ENCODE assay signal across 3 cellular contexts in genomic region chr4:158760866-158761265, GRCh38.
TF ChIP-seq lines count a peak whose summit lies in the region.

No MANE protein-coding gene starts in this region.

TF ChIP-seq in SK-N-SH treated with all-trans-retinoic acid at 6 μM for 48 hours, 23 proteins besides CTCF, POLR2A, EP300 and RAD21 (continued from another document):
- TF ChIP-seq PATZ1 (CRISPR knock-in tag; IDR thresholded peaks at IDR 0.05; ENCODE audit: borderline replicate concordance) (no peak), RARB (CRISPR knock-in tag; IDR thresholded peaks at IDR 0.05) (no peak), ZC3H10 (CRISPR knock-in tag; IDR thresholded peaks at IDR 0.05) (no peak), ZNF70 (CRISPR knock-in tag; IDR thresholded peaks at IDR 0.05) (no peak), CSRNP3 (CRISPR knock-in tag; IDR thresholded peaks at IDR 0.05) (no peak), PPARA (CRISPR knock-in tag; IDR thresholded peaks at IDR 0.05; ENCODE audit: borderline replicate concordance) (no peak)

TF ChIP-seq in SK-N-SH, 30 proteins besides CTCF, POLR2A, EP300 and RAD21 (continued from another document):
- TF ChIP-seq RXRA (IDR thresholded peaks at IDR 0.05; ENCODE audit: borderline replicate concordance, low read depth) = no peak
- no peak for TF ChIP-seq FOXM1 (IDR thresholded peaks at IDR 0.05; ENCODE audit: low read depth)

TF ChIP-seq in GM23338, 12 proteins besides CTCF, POLR2A, EP300 and RAD21 (continued from another document):
- no peak for TF ChIP-seq CREB1 (CRISPR knock-in tag; IDR thresholded peaks at IDR 0.05; ENCODE audit: low read depth)
- no peak for TF ChIP-seq ZNF331 (CRISPR knock-in tag; IDR thresholded peaks at IDR 0.05; ENCODE audit: low read depth)
- no peak for TF ChIP-seq POLR2AphosphoS5 (IDR thresholded peaks at IDR 0.05; ENCODE audit: low read depth)
- TF ChIP-seq, protein P1, sequence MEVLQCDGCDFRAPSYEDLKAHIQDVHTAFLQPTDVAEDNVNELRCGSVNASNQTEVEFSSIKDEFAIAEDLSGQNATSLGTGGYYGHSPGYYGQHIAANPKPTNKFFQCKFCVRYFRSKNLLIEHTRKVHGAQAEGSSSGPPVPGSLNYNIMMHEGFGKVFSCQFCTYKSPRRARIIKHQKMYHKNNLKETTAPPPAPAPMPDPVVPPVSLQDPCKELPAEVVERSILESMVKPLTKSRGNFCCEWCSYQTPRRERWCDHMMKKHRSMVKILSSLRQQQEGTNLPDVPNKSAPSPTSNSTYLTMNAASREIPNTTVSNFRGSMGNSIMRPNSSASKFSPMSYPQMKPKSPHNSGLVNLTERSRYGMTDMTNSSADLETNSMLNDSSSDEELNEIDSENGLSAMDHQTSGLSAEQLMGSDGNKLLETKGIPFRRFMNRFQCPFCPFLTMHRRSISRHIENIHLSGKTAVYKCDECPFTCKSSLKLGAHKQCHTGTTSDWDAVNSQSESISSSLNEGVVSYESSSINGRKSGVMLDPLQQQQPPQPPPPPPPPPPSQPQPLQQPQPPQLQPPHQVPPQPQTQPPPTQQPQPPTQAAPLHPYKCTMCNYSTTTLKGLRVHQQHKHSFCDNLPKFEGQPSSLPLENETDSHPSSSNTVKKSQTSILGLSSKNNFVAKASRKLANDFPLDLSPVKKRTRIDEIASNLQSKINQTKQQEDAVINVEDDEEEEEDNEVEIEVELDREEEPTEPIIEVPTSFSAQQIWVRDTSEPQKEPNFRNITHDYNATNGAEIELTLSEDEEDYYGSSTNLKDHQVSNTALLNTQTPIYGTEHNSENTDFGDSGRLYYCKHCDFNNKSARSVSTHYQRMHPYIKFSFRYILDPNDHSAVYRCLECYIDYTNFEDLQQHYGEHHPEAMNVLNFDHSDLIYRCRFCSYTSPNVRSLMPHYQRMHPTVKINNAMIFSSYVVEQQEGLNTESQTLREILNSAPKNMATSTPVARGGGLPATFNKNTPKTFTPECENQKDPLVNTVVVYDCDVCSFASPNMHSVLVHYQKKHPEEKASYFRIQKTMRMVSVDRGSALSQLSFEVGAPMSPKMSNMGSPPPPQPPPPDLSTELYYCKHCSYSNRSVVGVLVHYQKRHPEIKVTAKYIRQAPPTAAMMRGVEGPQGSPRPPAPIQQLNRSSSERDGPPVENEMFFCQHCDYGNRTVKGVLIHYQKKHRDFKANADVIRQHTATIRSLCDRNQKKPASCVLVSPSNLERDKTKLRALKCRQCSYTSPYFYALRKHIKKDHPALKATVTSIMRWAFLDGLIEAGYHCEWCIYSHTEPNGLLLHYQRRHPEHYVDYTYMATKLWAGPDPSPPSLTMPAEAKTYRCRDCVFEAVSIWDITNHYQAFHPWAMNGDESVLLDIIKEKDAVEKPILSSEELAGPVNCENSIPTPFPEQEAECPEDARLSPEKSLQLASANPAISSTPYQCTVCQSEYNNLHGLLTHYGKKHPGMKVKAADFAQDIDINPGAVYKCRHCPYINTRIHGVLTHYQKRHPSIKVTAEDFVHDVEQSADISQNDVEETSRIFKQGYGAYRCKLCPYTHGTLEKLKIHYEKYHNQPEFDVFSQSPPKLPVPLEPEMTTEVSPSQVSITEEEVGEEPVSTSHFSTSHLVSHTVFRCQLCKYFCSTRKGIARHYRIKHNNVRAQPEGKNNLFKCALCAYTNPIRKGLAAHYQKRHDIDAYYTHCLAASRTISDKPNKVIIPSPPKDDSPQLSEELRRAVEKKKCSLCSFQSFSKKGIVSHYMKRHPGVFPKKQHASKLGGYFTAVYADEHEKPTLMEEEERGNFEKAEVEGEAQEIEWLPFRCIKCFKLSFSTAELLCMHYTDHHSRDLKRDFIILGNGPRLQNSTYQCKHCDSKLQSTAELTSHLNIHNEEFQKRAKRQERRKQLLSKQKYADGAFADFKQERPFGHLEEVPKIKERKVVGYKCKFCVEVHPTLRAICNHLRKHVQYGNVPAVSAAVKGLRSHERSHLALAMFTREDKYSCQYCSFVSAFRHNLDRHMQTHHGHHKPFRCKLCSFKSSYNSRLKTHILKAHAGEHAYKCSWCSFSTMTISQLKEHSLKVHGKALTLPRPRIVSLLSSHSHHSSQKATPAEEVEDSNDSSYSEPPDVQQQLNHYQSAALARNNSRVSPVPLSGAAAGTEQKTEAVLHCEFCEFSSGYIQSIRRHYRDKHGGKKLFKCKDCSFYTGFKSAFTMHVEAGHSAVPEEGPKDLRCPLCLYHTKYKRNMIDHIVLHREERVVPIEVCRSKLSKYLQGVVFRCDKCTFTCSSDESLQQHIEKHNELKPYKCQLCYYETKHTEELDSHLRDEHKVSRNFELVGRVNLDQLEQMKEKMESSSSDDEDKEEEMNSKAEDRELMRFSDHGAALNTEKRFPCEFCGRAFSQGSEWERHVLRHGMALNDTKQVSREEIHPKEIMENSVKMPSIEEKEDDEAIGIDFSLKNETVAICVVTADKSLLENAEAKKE (CRISPR knock-in tag; IDR thresholded peaks at IDR 0.05) = no peak
- TF ChIP-seq ETS1 (IDR thresholded peaks at IDR 0.05) = no peak
